In the genomic region with DNA sequence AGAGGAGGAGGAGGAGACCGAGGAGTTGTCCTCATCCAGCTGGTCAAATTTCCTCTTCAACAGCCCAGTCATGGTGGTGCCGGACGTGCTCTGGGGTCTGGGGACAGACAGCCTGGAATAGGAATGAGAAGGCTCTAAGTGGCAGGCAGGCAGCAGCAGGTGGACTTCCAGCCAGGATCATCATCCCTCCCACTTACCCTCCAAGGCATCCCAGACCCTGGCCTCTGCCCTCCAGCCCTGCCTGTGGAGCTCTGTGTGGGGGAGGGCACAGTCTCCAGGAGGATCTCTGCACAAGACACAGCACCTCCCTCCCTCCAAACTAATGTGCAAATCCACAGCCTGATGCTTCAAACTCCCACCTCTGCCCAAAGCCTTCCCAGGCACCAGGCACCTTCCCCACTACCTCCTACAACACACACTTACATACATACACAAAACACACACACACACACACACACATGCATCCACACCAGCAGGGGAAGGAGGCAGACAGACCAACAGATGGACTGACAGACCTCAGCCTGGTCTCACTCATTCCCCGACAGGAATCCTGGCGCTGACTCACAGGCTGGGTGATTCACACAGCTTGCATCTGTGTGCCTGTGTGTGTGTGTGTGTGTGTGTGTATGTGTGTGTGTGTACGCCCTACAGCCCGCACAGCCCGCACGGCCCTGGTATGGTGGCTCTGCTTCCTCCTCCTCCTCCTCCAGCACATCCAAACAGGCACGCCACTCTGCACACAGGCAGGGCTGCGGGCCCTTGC, we compare ENCODE assay signal across 8 cellular contexts. TPM values are rescaled to one million over a fixed set of nuclear protein-coding genes. Genes with fewer than 3 reads are reported as not detected.
DNase-seq lines count a peak whose midpoint lies in the region; ATAC-seq and TF ChIP-seq lines count a peak whose summit lies in the region.

No MANE protein-coding gene starts in this region.

- DNase-seq in BJ (ENCODE audit: low read depth) (peak; percentile 77), GOT3 (lab: John Stamatoyannopoulos, UW) (peak; percentile 49), RWPE2 (ENCODE audit: low spot score) (peak; percentile 95), head of caudate nucleus (peak; percentile 39 to 94 (median 74))
- DNase-seq in activated naive CD4-positive, alpha-beta T cell treated with anti-CD3 and anti-CD28 coated beads, Interleukin-2, amount 50 U/mL, for 16 hours, result peak; percentile 79

- peak overlapping the region; percentile 98 for H3K27ac ChIP-seq in RWPE2 (ENCODE audit: poor library complexity, severe bottlenecking)
- H3K27ac ChIP-seq in rectal smooth muscle tissue (ENCODE audit: low read depth, low read length), result peak overlapping the region; percentile 96

- CTCF ChIA-PET in BJ (lab: Yijun Ruan, JAX), result interaction anchor here (1.4 to 7.1 kb wide), 5 partner anchors 17 to 142 kb away, joined by 3 to 66 read pairs (median 7); no protein-coding TSS in a partner anchor

- no peaks in the 10 kb centered on the region for H3K9me3 ChIP-seq in RWPE2 (ENCODE audit: severe bottlenecking)

- no peaks in the 10 kb centered on the region for H3K27me3 ChIP-seq in BJ (ENCODE audit: control insufficient read depth, insufficient read depth, low read length)
- no peaks in the 10 kb centered on the region for H3K27me3 ChIP-seq in RWPE2 (ENCODE audit: insufficient read depth, poor library complexity, severe bottlenecking)
- no peaks in the 10 kb centered on the region for H3K27me3 ChIP-seq in rectal smooth muscle tissue (ENCODE audit: control insufficient read depth, insufficient read depth, low read length)

- H3K36me3 ChIP-seq in BJ (ENCODE audit: control insufficient read depth, insufficient read depth, low read length), result peaks cover 28% of the 10 kb centered on the region
- H3K36me3 ChIP-seq in RWPE2 (ENCODE audit: low read depth), result peaks cover 45% of the 10 kb centered on the region
- H3K36me3 ChIP-seq in rectal smooth muscle tissue (ENCODE audit: control insufficient read depth, insufficient read depth, low read length), result peaks cover 26% of the 10 kb centered on the region

- H3K4me1 ChIP-seq in RWPE2 (ENCODE audit: insufficient read depth, poor library complexity, severe bottlenecking) (peaks cover 69% of the 10 kb centered on the region), rectal smooth muscle tissue (ENCODE audit: control insufficient read depth, insufficient read depth, low read length) (peaks cover 55% of the 10 kb centered on the region)

- TF ChIP-seq CTCF in BJ (IDR thresholded peaks at IDR 0.05; ENCODE audit: insufficient read depth, low read depth, low read length) (no peak), RWPE2 (IDR thresholded peaks at IDR 0.05; ENCODE audit: poor library complexity, severe bottlenecking) (no peak)

- ATAC-seq in RWPE2 (ENCODE audit: low read depth) (peak; percentile 64), HG02852 (IDR thresholded peaks at IDR 0.05; ENCODE audit: unreplicated experiment) (no peak), GM21526 (IDR thresholded peaks at IDR 0.05; ENCODE audit: low FRiP score, unreplicated experiment) (no peak)

- POLR2A ChIA-PET in BJ (lab: Charles Lee), result no interaction called here

- intact Hi-C loops in head of caudate nucleus (cut with DNase I), result no loop called here

- H3K4me3 ChIP-seq in BJ (ENCODE audit: low read depth, low read length) (no peak overlapping the region), RWPE2 (ENCODE audit: severe bottlenecking) (no peak overlapping the region), rectal smooth muscle tissue (ENCODE audit: low read length) (peak overlapping the region; percentile 39)

- no peak overlapping the region for H3K9ac ChIP-seq in rectal smooth muscle tissue (ENCODE audit: low read length)

RNA-seq across cellular contexts. Expression of a gene that starts 6.6 kb away (rescaled TPM):
- polyA plus RNA-seq in BJ (2011; rRNA removed), result 8.1 and 14.8 TPM in 2 replicates
- 16.5 and 20.5 TPM in 2 replicates for polyA minus RNA-seq in BJ (2011; rRNA and poly(A)+ RNA removed)

RNA-seq across cellular contexts. Expression of a gene that starts 39.3 kb away (rescaled TPM):
- polyA plus RNA-seq in BJ (2011; rRNA removed), result 2.3 and 3.1 TPM in 2 replicates
- 3.0 and 4.4 TPM in 2 replicates for polyA minus RNA-seq in BJ (2011; rRNA and poly(A)+ RNA removed)

RNA-seq across cellular contexts. Expression of a gene that starts 39.4 kb away (rescaled TPM):
- 58.3 and 87.0 TPM in 2 replicates for polyA plus RNA-seq in BJ (2011; rRNA removed)
- 45.8 and 64.5 TPM in 2 replicates for polyA minus RNA-seq in BJ (2011; rRNA and poly(A)+ RNA removed)

RNA-seq across cellular contexts. Expression of a gene that starts 45.6 kb away (rescaled TPM):
- polyA plus RNA-seq in BJ (2011; rRNA removed), result 0.04 and 0.05 TPM in 2 replicates
- polyA minus RNA-seq in BJ (2011; rRNA and poly(A)+ RNA removed), result 0.10 TPM in 1 of 2 replicates, not detected in the other
